In genomic region chr17:49917771-49918170, GRCh38 we compare ENCODE assay signal across 31 cellular contexts. TPM values are rescaled to one million over a fixed set of nuclear protein-coding genes. Genes with fewer than 3 reads are reported as not detected.
"Had no signal": no experiment of that assay in that cellular context is flagged by ENCODE, and none has a peak within 500 bp of the region (broad histone marks: within the 10 kb centered on the region; RNA-seq: fewer than 3 reads in every experiment).

No MANE protein-coding gene starts in this region.

- H3K27ac Mint-ChIP-seq: dendritic cell treated with granulocyte-macrophage colony-stimulating factor and Interleukin-4, amounts not matched to agents 40 ng/mL and 50 ng/mL, for 4 days; effector memory CD8-positive, alpha-beta T cell; endodermal cell; mesothelial cell of epicardium; naive B cell had no signal

- H3K4me1 ChIP-seq: colonic mucosa, esophagus squamous epithelium, left lung, lower lobe of right lung had no signal

- H3K36me3 Mint-ChIP-seq: mesothelial cell of epicardium, naive B cell had no signal

- H3K4me3 Mint-ChIP-seq: dendritic cell treated with granulocyte-macrophage colony-stimulating factor and Interleukin-4, amounts not matched to agents 40 ng/mL and 50 ng/mL, for 4 days; effector memory CD8-positive, alpha-beta T cell; endodermal cell; mesothelial cell of epicardium; naive B cell had no signal

- H3K27me3 ChIP-seq: colonic mucosa had no signal

- H3K9me3 Mint-ChIP-seq: dendritic cell treated with granulocyte-macrophage colony-stimulating factor and Interleukin-4, amounts not matched to agents 40 ng/mL and 50 ng/mL, for 4 days; effector memory CD8-positive, alpha-beta T cell; endodermal cell; mesothelial cell of epicardium had no signal

- H3K36me3 ChIP-seq: colonic mucosa, esophagus squamous epithelium, gastrocnemius medialis, heart right ventricle, left lung, lower lobe of right lung had no signal

- H3K4me1 Mint-ChIP-seq: naive B cell had no signal

- FAIRE-seq: endometrium, islet of Langerhans, keratinocyte had no signal

- H3K27ac ChIP-seq: colonic mucosa, epithelial cell of prostate, esophagus squamous epithelium, gastrocnemius medialis, heart right ventricle, left lung, lower lobe of right lung had no signal

- H3K9me3 ChIP-seq: colonic mucosa, esophagus squamous epithelium, gastrocnemius medialis, heart right ventricle, left lung, lower lobe of right lung had no signal

- DNase-seq: colonic mucosa; cortex of kidney; effector CD8-positive, alpha-beta T cell; effector memory CD8-positive, alpha-beta T cell; endodermal cell; erythroblast; esophagus squamous epithelium; foreskin fibroblast; foreskin melanocyte; gastrocnemius medialis; glutamatergic neuron; head of caudate nucleus; heart right ventricle; hippocampal formation; left cardiac atrium; left lung; left ventricle myocardium superior; lower lobe of right lung; mesenchymal stem cell; naive B cell had no signal

- H3K4me3 ChIP-seq: colonic mucosa, esophagus squamous epithelium, gastrocnemius medialis, heart right ventricle, left lung, lower lobe of right lung had no signal

- ATAC-seq: effector memory CD8-positive, alpha-beta T cell; esophagus mucosa; gastrocnemius medialis; heart right ventricle; left cardiac atrium; left ventricle myocardium superior; lower lobe of right lung had no signal

RNA-seq across cellular contexts. Expression of gene DLX4, which starts 51.2 kb away (rescaled TPM):
- total RNA-seq: dermis microvascular lymphatic vessel endothelial cell, gastrocnemius medialis, glomerular endothelial cell, left ventricle myocardium superior, lung microvascular endothelial cell, mucosa of gallbladder had no signal
